ENCODE assay signal across 14 cellular contexts in genomic region chr17:64016974-64017373, GRCh38. TPM values are rescaled to one million over a fixed set of nuclear protein-coding genes. Genes with fewer than 3 reads are reported as not detected.
DNase-seq lines count a peak whose midpoint lies in the region; ATAC-seq and TF ChIP-seq lines count a peak whose summit lies in the region.
"Had no signal": no experiment of that assay in that cellular context is flagged by ENCODE, and none has a peak within 500 bp of the region (broad histone marks: within the 10 kb centered on the region; RNA-seq: fewer than 3 reads in every experiment).

No MANE protein-coding gene starts in this region.

- no peaks in the 10 kb centered on the region for H3K9me3 ChIP-seq in KOPT-K1 (ENCODE audit: insufficient read depth, low read length, poor library complexity, severe bottlenecking)
- no peaks in the 10 kb centered on the region for H3K9me3 ChIP-seq in Caco-2

- intact Hi-C loops in dendritic cell treated with granulocyte-macrophage colony-stimulating factor and Interleukin-4, amounts not matched to agents 40 ng/mL and 50 ng/mL, for 4 days (cut with micrococcal nuclease), result no loop called here
- intact Hi-C loops in Caco-2 (cut with micrococcal nuclease; ENCODE audit: unreplicated experiment), result no loop called here

- TF ChIP-seq CTCF in Caco-2 (IDR thresholded peaks at IDR 0.05; ENCODE audit: insufficient read depth in 1 of 2, low read depth in 1 of 2, low read length in 1 of 2, severe bottlenecking in 1 of 2, unreplicated experiment in 1 of 2), result no peak
- no peak for TF ChIP-seq CTCF in foreskin keratinocyte (conservative IDR thresholded peaks at IDR 0.05)

- H3K27ac ChIP-seq in KOPT-K1 (ENCODE audit: low read depth, low read length, poor library complexity, severe bottlenecking) (peak overlapping the region; percentile 95), foreskin keratinocyte (no peak overlapping the region)

- H3K4me1 ChIP-seq in Caco-2 (no peaks in the 10 kb centered on the region), foreskin keratinocyte (no peaks in the 10 kb centered on the region)

- ATAC-seq in activated CD8-positive, alpha-beta memory T cell treated with anti-CD3 and anti-CD28 coated beads, Interleukin-2, amount 10 ng/mL, durations not matched to agents 7 days and 5 days, result no peak
- no peak for ATAC-seq in stimulated activated effector memory CD8-positive, alpha-beta T cell treated with anti-CD3 and anti-CD28 coated beads, Interleukin-12 subunit alpha, Interleukin-12 subunit beta, amount 100 ng/mL, for 72 hours
- no peak for ATAC-seq in HG03342 (IDR thresholded peaks at IDR 0.05; ENCODE audit: unreplicated experiment)
- ATAC-seq in foreskin keratinocyte, result no peak

- H3K27me3 ChIP-seq in Caco-2 (replicated peaks; ENCODE audit: control insufficient read depth, insufficient read depth, low read length), result no peaks in the 10 kb centered on the region
- H3K27me3 ChIP-seq in foreskin keratinocyte, result peaks cover 2% of the 10 kb centered on the region

- peak overlapping the region; percentile 69 for H3K4me3 Mint-ChIP-seq in activated CD8-positive, alpha-beta memory T cell treated with anti-CD3 and anti-CD28 coated beads, Interleukin-2, amount 10 ng/mL, durations not matched to agents 7 days and 5 days
- H3K4me3 Mint-ChIP-seq in dendritic cell treated with granulocyte-macrophage colony-stimulating factor and Interleukin-4, amounts not matched to agents 40 ng/mL and 50 ng/mL, for 4 days, result no peak overlapping the region
- peak overlapping the region; percentile 90 for H3K4me3 Mint-ChIP-seq in stimulated activated effector memory CD8-positive, alpha-beta T cell treated with anti-CD3 and anti-CD28 coated beads, Interleukin-12 subunit alpha, Interleukin-12 subunit beta, amount 100 ng/mL, for 72 hours
- no peak overlapping the region for H3K4me3 Mint-ChIP-seq in Caco-2 (ENCODE audit: unreplicated experiment)
- H3K4me3 Mint-ChIP-seq: nephron had no signal

- peak overlapping the region; percentile 93 for H3K27ac Mint-ChIP-seq in activated CD8-positive, alpha-beta memory T cell treated with anti-CD3 and anti-CD28 coated beads, Interleukin-2, amount 10 ng/mL, durations not matched to agents 7 days and 5 days
- peak overlapping the region; percentile 67 for H3K27ac Mint-ChIP-seq in dendritic cell treated with granulocyte-macrophage colony-stimulating factor and Interleukin-4, amounts not matched to agents 40 ng/mL and 50 ng/mL, for 4 days
- H3K27ac Mint-ChIP-seq in stimulated activated effector memory CD8-positive, alpha-beta T cell treated with anti-CD3 and anti-CD28 coated beads, Interleukin-12 subunit alpha, Interleukin-12 subunit beta, amount 100 ng/mL, for 72 hours, result peak overlapping the region; percentile 99
- no peak overlapping the region for H3K27ac Mint-ChIP-seq in Caco-2 (ENCODE audit: unreplicated experiment)
- H3K27ac Mint-ChIP-seq: nephron had no signal

- no peaks in the 10 kb centered on the region for H3K27me3 Mint-ChIP-seq in activated CD8-positive, alpha-beta memory T cell treated with anti-CD3 and anti-CD28 coated beads, Interleukin-2, amount 10 ng/mL, durations not matched to agents 7 days and 5 days
- H3K27me3 Mint-ChIP-seq in dendritic cell treated with granulocyte-macrophage colony-stimulating factor and Interleukin-4, amounts not matched to agents 40 ng/mL and 50 ng/mL, for 4 days, result no peaks in the 10 kb centered on the region
- H3K27me3 Mint-ChIP-seq in Caco-2 (ENCODE audit: insufficient read depth, unreplicated experiment), result peaks cover 9% of the 10 kb centered on the region

- no peaks in the 10 kb centered on the region for H3K9me3 Mint-ChIP-seq in activated CD8-positive, alpha-beta memory T cell treated with anti-CD3 and anti-CD28 coated beads, Interleukin-2, amount 10 ng/mL, durations not matched to agents 7 days and 5 days (ENCODE audit: low read depth)
- H3K9me3 Mint-ChIP-seq in dendritic cell treated with granulocyte-macrophage colony-stimulating factor and Interleukin-4, amounts not matched to agents 40 ng/mL and 50 ng/mL, for 4 days, result no peaks in the 10 kb centered on the region
- H3K9me3 Mint-ChIP-seq in stimulated activated effector memory CD8-positive, alpha-beta T cell treated with anti-CD3 and anti-CD28 coated beads, Interleukin-12 subunit alpha, Interleukin-12 subunit beta, amount 100 ng/mL, for 72 hours, result no peaks in the 10 kb centered on the region
- no peaks in the 10 kb centered on the region for H3K9me3 Mint-ChIP-seq in Caco-2 (ENCODE audit: unreplicated experiment)
- H3K9me3 Mint-ChIP-seq: nephron had no signal

- peaks cover 65% of the 10 kb centered on the region for H3K4me1 Mint-ChIP-seq in activated CD8-positive, alpha-beta memory T cell treated with anti-CD3 and anti-CD28 coated beads, Interleukin-2, amount 10 ng/mL, durations not matched to agents 7 days and 5 days
- peaks cover 62% of the 10 kb centered on the region for H3K4me1 Mint-ChIP-seq in dendritic cell treated with granulocyte-macrophage colony-stimulating factor and Interleukin-4, amounts not matched to agents 40 ng/mL and 50 ng/mL, for 4 days (ENCODE audit: low read depth)
- H3K4me1 Mint-ChIP-seq in stimulated activated effector memory CD8-positive, alpha-beta T cell treated with anti-CD3 and anti-CD28 coated beads, Interleukin-12 subunit alpha, Interleukin-12 subunit beta, amount 100 ng/mL, for 72 hours, result peaks cover 50% of the 10 kb centered on the region
- H3K4me1 Mint-ChIP-seq in Caco-2 (ENCODE audit: low read depth, unreplicated experiment), result no peaks in the 10 kb centered on the region
- H3K4me1 Mint-ChIP-seq: nephron had no signal

- H3K36me3 ChIP-seq in KOPT-K1 (ENCODE audit: insufficient read depth, low read length) (peaks cover 21% of the 10 kb centered on the region), Caco-2 (ENCODE audit: control insufficient read depth, insufficient read depth, low read length) (no peaks in the 10 kb centered on the region)

- no peak overlapping the region for H3K4me3 ChIP-seq in Caco-2 (ENCODE audit: low read depth, low read length)

- H3K36me3 Mint-ChIP-seq in activated CD8-positive, alpha-beta memory T cell treated with anti-CD3 and anti-CD28 coated beads, Interleukin-2, amount 10 ng/mL, durations not matched to agents 7 days and 5 days, result peaks cover 3% of the 10 kb centered on the region
- H3K36me3 Mint-ChIP-seq in dendritic cell treated with granulocyte-macrophage colony-stimulating factor and Interleukin-4, amounts not matched to agents 40 ng/mL and 50 ng/mL, for 4 days (ENCODE audit: low read depth), result no peaks in the 10 kb centered on the region
- peaks cover 22% of the 10 kb centered on the region for H3K36me3 Mint-ChIP-seq in stimulated activated effector memory CD8-positive, alpha-beta T cell treated with anti-CD3 and anti-CD28 coated beads, Interleukin-12 subunit alpha, Interleukin-12 subunit beta, amount 100 ng/mL, for 72 hours
- no peaks in the 10 kb centered on the region for H3K36me3 Mint-ChIP-seq in Caco-2 (ENCODE audit: insufficient read depth, unreplicated experiment)

- no peak for DNase-seq in activated CD8-positive, alpha-beta memory T cell treated with anti-CD3 and anti-CD28 coated beads, Interleukin-2, amount 10 ng/mL, durations not matched to agents 7 days and 5 days
- DNase-seq in activated CD8-positive, alpha-beta memory T cell treated with anti-CD3 and anti-CD28 coated beads for 24 hours, result no peak
- DNase-seq in stimulated activated effector memory CD8-positive, alpha-beta T cell treated with anti-CD3 and anti-CD28 coated beads, Interleukin-12 subunit alpha, Interleukin-12 subunit beta, amount 100 ng/mL, for 72 hours (ENCODE audit: low spot score in 2 of 2), result no peak
- no peak for DNase-seq in Caco-2
- no peak for DNase-seq in foreskin keratinocyte
- DNase-seq: DMS53, NCI-H187 treated with DMSO at 0.1 percent for 48 hours, NCI-H82, SIG-M5 had no signal

- POLR2A ChIA-PET in Caco-2 (lab: Charles Lee), result no interaction called here

- no TSS peak for BruUV-seq in Caco-2 (replicated peaks; lab: Mats Ljungman, UMichigan)

- CTCF ChIA-PET in activated CD8-positive, alpha-beta memory T cell treated with anti-CD3 and anti-CD28 coated beads, Interleukin-2, amount 10 ng/mL, durations not matched to agents 7 days and 5 days (lab: Charles Lee), result interaction anchor here (0.9 to 3.3 kb wide), 16 partner anchors 9 to 128 kb away, joined by 3 to 29 read pairs (median 8); partner anchors contain the start of genes CSHL1 and ERN1
- CTCF ChIA-PET in Caco-2 (lab: Charles Lee), result interaction anchor here (1.0 kb wide), 1 partner anchor 13 kb away, joined by 3 read pairs; no protein-coding TSS in a partner anchor

RNA-seq across cellular contexts. Expression of gene ICAM2, which starts 3.5 kb away (rescaled TPM):
- total RNA-seq in activated CD8-positive, alpha-beta memory T cell treated with anti-CD3 and anti-CD28 coated beads, Interleukin-2, amount 10 ng/mL, durations not matched to agents 7 days and 5 days, result 10 to 100 TPM; 39.0 to 40.6 TPM
- total RNA-seq in Caco-2 (2022), result 1.9 and 2.0 TPM in 2 replicates
- total RNA-seq in foreskin keratinocyte, result 0.14 and 0.48 TPM in 2 replicates
- polyA plus RNA-seq in foreskin keratinocyte, result 0.46 and 0.54 TPM in 2 replicates

RNA-seq across cellular contexts. Expression of gene PRR29, which starts 18.8 kb away (rescaled TPM):
- total RNA-seq in activated CD8-positive, alpha-beta memory T cell treated with anti-CD3 and anti-CD28 coated beads, Interleukin-2, amount 10 ng/mL, durations not matched to agents 7 days and 5 days, result 1 to 10 TPM; 1.5 to 3.3 TPM
- total RNA-seq in Caco-2 (2022) (not detected in 2 replicates), foreskin keratinocyte (0.03 TPM in 1 of 2 replicates, not detected in the other)
- 0.03 and 0.06 TPM in 2 replicates for polyA plus RNA-seq in foreskin keratinocyte

RNA-seq across cellular contexts. Expression of gene SCN4A, which starts 44.3 kb away (rescaled TPM):
- total RNA-seq in activated CD8-positive, alpha-beta memory T cell treated with anti-CD3 and anti-CD28 coated beads, Interleukin-2, amount 10 ng/mL, durations not matched to agents 7 days and 5 days, result under 1 TPM in 1 of 2 experiments, not detected in 1; 0.02 TPM
- total RNA-seq in Caco-2 (2022) (not detected in 2 replicates), foreskin keratinocyte (not detected in 2 replicates)
- not detected in 2 replicates for polyA plus RNA-seq in foreskin keratinocyte
- total RNA-seq: glomerular endothelial cell had no signal

Comparison
In these comparisons a context has a peak if more than half of its experiments do, and no peak if none do; other contexts are left out.
1. H3K4me3 Mint-ChIP-seq: peak in activated CD8-positive, alpha-beta memory T cell treated with anti-CD3 and anti-CD28 coated beads, Interleukin-2, amount 10 ng/mL, durations not matched to agents 7 days and 5 days (single experiment) and stimulated activated effector memory CD8-positive, alpha-beta T cell treated with anti-CD3 and anti-CD28 coated beads, Interleukin-12 subunit alpha, Interleukin-12 subunit beta, amount 100 ng/mL, for 72 hours (single experiment); none in dendritic cell treated with granulocyte-macrophage colony-stimulating factor and Interleukin-4, amounts not matched to agents 40 ng/mL and 50 ng/mL, for 4 days (single experiment) and Caco-2 (single experiment).
2. RNA of gene ICAM2, which starts 3.5 kb away (total RNA-seq): 39.0 to 40.6 TPM in activated CD8-positive, alpha-beta memory T cell treated with anti-CD3 and anti-CD28 coated beads, Interleukin-2, amount 10 ng/mL, durations not matched to agents 7 days and 5 days; 1.9 to 2.0 TPM in Caco-2 and 0.14 to 0.48 TPM in foreskin keratinocyte; every median in the first group is over 10 times any median in the second.